8 cellular contexts compared by ENCODE assay signal in genomic region chr12:6423267-6424007, GRCh38. TPM values are rescaled to one million over a fixed set of nuclear protein-coding genes. Genes with fewer than 3 reads are reported as not detected.
A peak's percentile ranks its signal among the peaks of the same experiment; 100 is the strongest.
DNase-seq lines count a peak whose midpoint lies in the region; ATAC-seq, FAIRE-seq and TF ChIP-seq lines count a peak whose summit lies in the region.

No MANE protein-coding gene starts in this region.

- TF ChIP-seq POLR2A in HepG2 (IDR thresholded peaks at IDR 0.05; ENCODE audit: insufficient read depth in 1 of 2, low read depth in 2 of 2, low read length in 2 of 2), result no peak

- H3K79me2 ChIP-seq in HepG2 (ENCODE audit: insufficient read depth, low read length), result no peaks in the 10 kb centered on the region

- no peaks in the 10 kb centered on the region for H3K9me3 Mint-ChIP-seq in activated CD4-positive, alpha-beta T cell treated with anti-CD3 and anti-CD28 coated beads, Interleukin-2, amount 10 ng/mL, durations not matched to agents 24 days and 14 days

- peak overlapping the region in 1 of 3 experiments; percentile 12; a peak in 1 of 6 replicates for H3K4me3 ChIP-seq in HepG2 (replicated peaks in 1 of 3; ENCODE audit: insufficient read depth in 1 of 3, low read depth in 2 of 3, low read length in 3 of 3)

- ATAC-seq in HepG2 (peak; percentile 92), GM19397 (IDR thresholded peaks at IDR 0.05; ENCODE audit: unreplicated experiment) (no peak)

- H3K27ac Mint-ChIP-seq in activated CD4-positive, alpha-beta T cell treated with anti-CD3 and anti-CD28 coated beads, Interleukin-2, amount 10 ng/mL, durations not matched to agents 24 days and 14 days, result peak overlapping the region; percentile 84

- H3K27ac ChIP-seq in HepG2 (ENCODE audit: extremely low read length, insufficient read depth, low read length), result no peak overlapping the region

- peaks cover 63% of the 10 kb centered on the region for H3K4me1 ChIP-seq in HepG2 (ENCODE audit: insufficient read depth, low read length)

- TF ChIP-seq EP300 in HepG2 (IDR thresholded peaks at IDR 0.05; ENCODE audit: low read depth in 2 of 2, low read length in 2 of 2) (no peak), HepG2 (CRISPR knock-in tag; IDR thresholded peaks at IDR 0.05; ENCODE audit: borderline replicate concordance) (no peak)

- intact Hi-C loops in activated CD4-positive, alpha-beta T cell treated with anti-CD3 and anti-CD28 coated beads, Interleukin-2, amount 10 ng/mL, durations not matched to agents 24 days and 14 days (cut with micrococcal nuclease), result loop anchor here (1.0 kb wide), 6 partner anchors 42 to 133 kb away; partner anchors contain the start of genes GAPDH, IFFO1, MRPL51 and VAMP1
- intact Hi-C loops in HepG2 (cut with micrococcal nuclease; ENCODE audit: unreplicated experiment), result loop anchor here (1.0 to 5.0 kb wide), 6 partner anchors 42 to 134 kb away; partner anchors contain the start of genes IFFO1 and NCAPD2

- H3K9me3 ChIP-seq in HepG2 (ENCODE audit: low read length), result no peaks in the 10 kb centered on the region

- peak; percentile 91 for FAIRE-seq in HepG2 (lab: Jason Lieb, UNC)

- peak; percentile 95 for TF ChIP-seq CTCF in HepG2 (CRISPR knock-in tag; IDR thresholded peaks at IDR 0.05)

- POLR2A ChIA-PET in HepG2 (lab: Yijun Ruan, JAX), result interaction anchor here (1.0 to 4.2 kb wide), 6 partner anchors 28 to 112 kb away, joined by 4 to 20 read pairs (median 8); partner anchors contain the start of genes GAPDH, LTBR, TAPBPL and VAMP1

- H3K9ac ChIP-seq in HepG2 (ENCODE audit: insufficient read depth, low read depth, low read length), result no peak overlapping the region

- TF ChIP-seq RAD21 in HepG2 (CRISPR knock-in tag; IDR thresholded peaks at IDR 0.05), result peak; percentile 84

- H3K4me3 Mint-ChIP-seq in activated CD4-positive, alpha-beta T cell treated with anti-CD3 and anti-CD28 coated beads, Interleukin-2, amount 10 ng/mL, durations not matched to agents 24 days and 14 days, result peak overlapping the region; percentile 17

- peaks cover 40% of the 10 kb centered on the region for H3K4me1 Mint-ChIP-seq in activated CD4-positive, alpha-beta T cell treated with anti-CD3 and anti-CD28 coated beads, Interleukin-2, amount 10 ng/mL, durations not matched to agents 24 days and 14 days

- WGBS in HepG2 (ENCODE audit: low lambda C conversion rate), result 1% methylated on average over 5 of the region's 9 CpGs

- no peaks in the 10 kb centered on the region for H3K36me3 ChIP-seq in HepG2 (replicated peaks in 1 of 2; ENCODE audit: control insufficient read depth in 1 of 2, insufficient read depth in 2 of 2, low read length in 2 of 2)

- in situ Hi-C loops in HepG2 (cut with HindIII; ENCODE audit: extremely low pct_ligation_motif_present, low pct_unique_long_range_greater_than_20kb), result loop anchor here (5.0 to 10.0 kb wide), 2 partner anchors 39 to 111 kb away; partner anchors contain the start of gene GAPDH

- H2AFZ ChIP-seq in HepG2 (ENCODE audit: low read length), result peak overlapping the region; percentile 88

- H3K4me2 ChIP-seq in HepG2 (ENCODE audit: low read depth, low read length), result peak overlapping the region; percentile 62

- DNase-seq in GM04504 (ENCODE audit: low read depth) (peak; percentile 87), HS-27A (ENCODE audit: low read depth) (peak; percentile 89), NCI-H774 (lab: John Stamatoyannopoulos, UW) (peak; percentile 93), dedifferentiated amniotic fluid mesenchymal stem cell (ENCODE audit: extremely low spot score) (peak; percentile 94), HepG2 (ENCODE audit: low spot score) (peak; percentile 81)
- DNase-seq in activated CD4-positive, alpha-beta T cell treated with anti-CD3 and anti-CD28 coated beads, Interleukin-2, amount 10 ng/mL, durations not matched to agents 24 days and 14 days, result peak; percentile 93
- DNase-seq in stimulated activated CD4-positive, alpha-beta T cell treated with anti-CD3 and anti-CD28 coated beads, TNF-alpha, amount 100 ng/mL, for 4 hours (ENCODE audit: low read depth in 3 of 3), result peak in 2 of 3 experiments; percentile 50 to 63

- no peaks in the 10 kb centered on the region for H4K20me1 ChIP-seq in HepG2 (ENCODE audit: insufficient read depth, low read length)

- BruUV-seq in HepG2 (replicated peaks; lab: Mats Ljungman, UMichigan), result no TSS peak

- CTCF ChIA-PET in HepG2 (lab: Yijun Ruan, JAX; ENCODE audit: low intra/inter-chr PET ratio, low total read pairs), result interaction anchor here (1.2 to 2.6 kb wide), 4 partner anchors 42 to 131 kb away, joined by 3 to 29 read pairs (median 4); no protein-coding TSS in a partner anchor

- no peaks in the 10 kb centered on the region for H3K36me3 Mint-ChIP-seq in activated CD4-positive, alpha-beta T cell treated with anti-CD3 and anti-CD28 coated beads, Interleukin-2, amount 10 ng/mL, durations not matched to agents 24 days and 14 days (ENCODE audit: low read depth)

- H3K27me3 Mint-ChIP-seq in activated CD4-positive, alpha-beta T cell treated with anti-CD3 and anti-CD28 coated beads, Interleukin-2, amount 10 ng/mL, durations not matched to agents 24 days and 14 days, result no peaks in the 10 kb centered on the region

- H3K27me3 ChIP-seq in HepG2 (ENCODE audit: control insufficient read depth in 1 of 2, insufficient read depth in 2 of 2, low read length in 2 of 2), result peaks cover 2 to 12% of the 10 kb centered on the region in 2 experiments; a peak in 2 of 5 replicates

RNA-seq across cellular contexts. Expression of gene CD27, which starts 21.3 kb away (rescaled TPM):
- 74.0 and 77.7 TPM in 2 replicates for total RNA-seq in activated CD4-positive, alpha-beta T cell treated with anti-CD3 and anti-CD28 coated beads, Interleukin-2, amount 10 ng/mL, durations not matched to agents 24 days and 14 days
- total RNA-seq in HepG2 (2016; rRNA removed; fragmentation: Illumina TruSeq; extraction: Trizol), result not detected in 2 replicates
- not detected in 2 replicates for total RNA-seq in HepG2 (2016; cell fraction: cytosol; rRNA removed; fragmentation: Illumina TruSeq; extraction: Trizol; ENCODE audit: low read depth)
- total RNA-seq in HepG2 (2016; cell fraction: insoluble cytoplasmic fraction; rRNA removed; fragmentation: Illumina TruSeq; extraction: Trizol), result not detected in 2 replicates
- total RNA-seq in HepG2 (2016; cell fraction: membrane; rRNA removed; fragmentation: Illumina TruSeq; extraction: Trizol), result not detected in 2 replicates
- not detected in 2 replicates for total RNA-seq in HepG2 (2016; cell fraction: nucleus; rRNA removed; fragmentation: Illumina TruSeq; extraction: Trizol)
- 0.12 and 0.18 TPM in 2 replicates for polyA plus RNA-seq in HepG2 (2011; rRNA removed)
- 0.05 and 0.15 TPM in 2 replicates for polyA plus RNA-seq in HepG2 (2011; cell fraction: cytosol; rRNA removed)
- polyA plus RNA-seq in HepG2 (2011; cell fraction: nucleus; rRNA removed), result not detected in 2 replicates
- polyA plus RNA-seq in HepG2 (2012), result 0.17 TPM in 1 of 2 replicates, not detected in the other
- polyA plus RNA-seq in HepG2 (2016; cell fraction: cytosol; fragmentation: Illumina TruSeq; extraction: Trizol; ENCODE audit: low read depth), result not detected in 2 replicates
- not detected in 2 replicates for polyA plus RNA-seq in HepG2 (2016; cell fraction: insoluble cytoplasmic fraction; fragmentation: Illumina TruSeq; extraction: Trizol; ENCODE audit: low read depth)
- not detected in 2 replicates for polyA plus RNA-seq in HepG2 (2016; cell fraction: membrane; fragmentation: Illumina TruSeq; extraction: Trizol; ENCODE audit: low read depth)
- polyA plus RNA-seq in HepG2 (2016; cell fraction: nucleus; fragmentation: Illumina TruSeq; extraction: Trizol; ENCODE audit: insufficient read depth, low read depth), result not detected in 2 replicates
- polyA minus RNA-seq in HepG2 (2011; rRNA and poly(A)+ RNA removed; ENCODE audit: low replicate concordance), result 0.18 and 0.23 TPM in 2 replicates
- not detected in 2 replicates for polyA minus RNA-seq in HepG2 (2011; cell fraction: cytosol; rRNA and poly(A)+ RNA removed)
- not detected in 2 replicates for polyA minus RNA-seq in HepG2 (2011; cell fraction: nucleus; rRNA and poly(A)+ RNA removed)

RNA-seq across cellular contexts. Expression of gene TAPBPL, which starts 28.4 kb away (rescaled TPM):
- total RNA-seq in activated CD4-positive, alpha-beta T cell treated with anti-CD3 and anti-CD28 coated beads, Interleukin-2, amount 10 ng/mL, durations not matched to agents 24 days and 14 days, result 31.9 and 33.0 TPM in 2 replicates
- total RNA-seq in HepG2 (2016; rRNA removed; fragmentation: Illumina TruSeq; extraction: Trizol), result 3.2 and 10.0 TPM in 2 replicates
- total RNA-seq in HepG2 (2016; cell fraction: cytosol; rRNA removed; fragmentation: Illumina TruSeq; extraction: Trizol; ENCODE audit: low read depth), result 1.6 and 1.7 TPM in 2 replicates
- total RNA-seq in HepG2 (2016; cell fraction: insoluble cytoplasmic fraction; rRNA removed; fragmentation: Illumina TruSeq; extraction: Trizol), result 3.4 and 9.9 TPM in 2 replicates
- total RNA-seq in HepG2 (2016; cell fraction: membrane; rRNA removed; fragmentation: Illumina TruSeq; extraction: Trizol), result 1.8 and 2.5 TPM in 2 replicates
- 9.2 and 10.0 TPM in 2 replicates for total RNA-seq in HepG2 (2016; cell fraction: nucleus; rRNA removed; fragmentation: Illumina TruSeq; extraction: Trizol)
- polyA plus RNA-seq in HepG2 (2011; rRNA removed), result 14.0 and 14.5 TPM in 2 replicates
- 10.0 and 15.1 TPM in 2 replicates for polyA plus RNA-seq in HepG2 (2011; cell fraction: cytosol; rRNA removed)
- 23.3 and 24.2 TPM in 2 replicates for polyA plus RNA-seq in HepG2 (2011; cell fraction: nucleus; rRNA removed)
- 4.2 and 4.3 TPM in 2 replicates for polyA plus RNA-seq in HepG2 (2012)
- 1.7 TPM in 2 replicates for polyA plus RNA-seq in HepG2 (2016; cell fraction: cytosol; fragmentation: Illumina TruSeq; extraction: Trizol; ENCODE audit: low read depth)
- 3.3 and 4.4 TPM in 2 replicates for polyA plus RNA-seq in HepG2 (2016; cell fraction: insoluble cytoplasmic fraction; fragmentation: Illumina TruSeq; extraction: Trizol; ENCODE audit: low read depth)
- polyA plus RNA-seq in HepG2 (2016; cell fraction: membrane; fragmentation: Illumina TruSeq; extraction: Trizol; ENCODE audit: low read depth), result 2.9 and 3.9 TPM in 2 replicates
- polyA plus RNA-seq in HepG2 (2016; cell fraction: nucleus; fragmentation: Illumina TruSeq; extraction: Trizol; ENCODE audit: insufficient read depth, low read depth), result 12.3 and 14.0 TPM in 2 replicates
- polyA minus RNA-seq in HepG2 (2011; rRNA and poly(A)+ RNA removed; ENCODE audit: low replicate concordance), result 0.84 and 17.6 TPM in 2 replicates
- 3.3 and 3.5 TPM in 2 replicates for polyA minus RNA-seq in HepG2 (2011; cell fraction: cytosol; rRNA and poly(A)+ RNA removed)
- polyA minus RNA-seq in HepG2 (2011; cell fraction: nucleus; rRNA and poly(A)+ RNA removed), result 14.5 and 16.5 TPM in 2 replicates

RNA-seq across cellular contexts. Expression of gene LTBR, which starts 39.5 kb away (rescaled TPM):
- 1.7 and 2.1 TPM in 2 replicates for total RNA-seq in activated CD4-positive, alpha-beta T cell treated with anti-CD3 and anti-CD28 coated beads, Interleukin-2, amount 10 ng/mL, durations not matched to agents 24 days and 14 days
- total RNA-seq in HepG2 (2016; rRNA removed; fragmentation: Illumina TruSeq; extraction: Trizol), result 12.1 and 34.8 TPM in 2 replicates
- 24.4 and 24.5 TPM in 2 replicates for total RNA-seq in HepG2 (2016; cell fraction: cytosol; rRNA removed; fragmentation: Illumina TruSeq; extraction: Trizol; ENCODE audit: low read depth)
- total RNA-seq in HepG2 (2016; cell fraction: insoluble cytoplasmic fraction; rRNA removed; fragmentation: Illumina TruSeq; extraction: Trizol), result 11.6 and 40.0 TPM in 2 replicates
- total RNA-seq in HepG2 (2016; cell fraction: membrane; rRNA removed; fragmentation: Illumina TruSeq; extraction: Trizol), result 34.7 and 35.3 TPM in 2 replicates
- 39.7 and 43.6 TPM in 2 replicates for total RNA-seq in HepG2 (2016; cell fraction: nucleus; rRNA removed; fragmentation: Illumina TruSeq; extraction: Trizol)
- polyA plus RNA-seq in HepG2 (2011; rRNA removed), result 31.4 and 39.0 TPM in 2 replicates
- polyA plus RNA-seq in HepG2 (2011; cell fraction: cytosol; rRNA removed), result 23.7 and 29.3 TPM in 2 replicates
- 82.9 and 92.1 TPM in 2 replicates for polyA plus RNA-seq in HepG2 (2011; cell fraction: nucleus; rRNA removed)
- 25.8 and 37.8 TPM in 2 replicates for polyA plus RNA-seq in HepG2 (2012)
- 19.3 and 21.0 TPM in 2 replicates for polyA plus RNA-seq in HepG2 (2016; cell fraction: cytosol; fragmentation: Illumina TruSeq; extraction: Trizol; ENCODE audit: low read depth)
- 16.0 and 16.4 TPM in 2 replicates for polyA plus RNA-seq in HepG2 (2016; cell fraction: insoluble cytoplasmic fraction; fragmentation: Illumina TruSeq; extraction: Trizol; ENCODE audit: low read depth)
- 27.4 and 28.3 TPM in 2 replicates for polyA plus RNA-seq in HepG2 (2016; cell fraction: membrane; fragmentation: Illumina TruSeq; extraction: Trizol; ENCODE audit: low read depth)
- 117 and 123 TPM in 2 replicates for polyA plus RNA-seq in HepG2 (2016; cell fraction: nucleus; fragmentation: Illumina TruSeq; extraction: Trizol; ENCODE audit: insufficient read depth, low read depth)
- 16.2 and 29.7 TPM in 2 replicates for polyA minus RNA-seq in HepG2 (2011; rRNA and poly(A)+ RNA removed; ENCODE audit: low replicate concordance)
- 11.5 and 14.0 TPM in 2 replicates for polyA minus RNA-seq in HepG2 (2011; cell fraction: cytosol; rRNA and poly(A)+ RNA removed)
- 22.4 and 34.2 TPM in 2 replicates for polyA minus RNA-seq in HepG2 (2011; cell fraction: nucleus; rRNA and poly(A)+ RNA removed)

RNA-seq across cellular contexts. Expression of gene VAMP1, which starts 47.0 kb away (rescaled TPM):
- total RNA-seq in activated CD4-positive, alpha-beta T cell treated with anti-CD3 and anti-CD28 coated beads, Interleukin-2, amount 10 ng/mL, durations not matched to agents 24 days and 14 days, result 50.0 and 51.2 TPM in 2 replicates
- total RNA-seq in HepG2 (2016; rRNA removed; fragmentation: Illumina TruSeq; extraction: Trizol), result 0.45 and 2.5 TPM in 2 replicates
- 0.81 TPM in 1 of 2 replicates, not detected in the other for total RNA-seq in HepG2 (2016; cell fraction: cytosol; rRNA removed; fragmentation: Illumina TruSeq; extraction: Trizol; ENCODE audit: low read depth)
- 0.97 and 3.1 TPM in 2 replicates for total RNA-seq in HepG2 (2016; cell fraction: insoluble cytoplasmic fraction; rRNA removed; fragmentation: Illumina TruSeq; extraction: Trizol)
- 0.59 and 0.68 TPM in 2 replicates for total RNA-seq in HepG2 (2016; cell fraction: membrane; rRNA removed; fragmentation: Illumina TruSeq; extraction: Trizol)
- total RNA-seq in HepG2 (2016; cell fraction: nucleus; rRNA removed; fragmentation: Illumina TruSeq; extraction: Trizol), result 5.5 and 5.9 TPM in 2 replicates
- polyA plus RNA-seq in HepG2 (2011; rRNA removed), result 7.4 and 8.0 TPM in 2 replicates
- 2.5 and 2.8 TPM in 2 replicates for polyA plus RNA-seq in HepG2 (2011; cell fraction: cytosol; rRNA removed)
- 25.6 and 29.4 TPM in 2 replicates for polyA plus RNA-seq in HepG2 (2011; cell fraction: nucleus; rRNA removed)
- polyA plus RNA-seq in HepG2 (2012), result 3.2 and 3.5 TPM in 2 replicates
- polyA plus RNA-seq in HepG2 (2016; cell fraction: cytosol; fragmentation: Illumina TruSeq; extraction: Trizol; ENCODE audit: low read depth), result 0.18 and 0.24 TPM in 2 replicates
- polyA plus RNA-seq in HepG2 (2016; cell fraction: insoluble cytoplasmic fraction; fragmentation: Illumina TruSeq; extraction: Trizol; ENCODE audit: low read depth), result 1.4 and 2.2 TPM in 2 replicates
- 0.49 and 0.91 TPM in 2 replicates for polyA plus RNA-seq in HepG2 (2016; cell fraction: membrane; fragmentation: Illumina TruSeq; extraction: Trizol; ENCODE audit: low read depth)
- polyA plus RNA-seq in HepG2 (2016; cell fraction: nucleus; fragmentation: Illumina TruSeq; extraction: Trizol; ENCODE audit: insufficient read depth, low read depth), result 12.1 and 15.4 TPM in 2 replicates
- polyA minus RNA-seq in HepG2 (2011; rRNA and poly(A)+ RNA removed; ENCODE audit: low replicate concordance), result 5.9 and 16.5 TPM in 2 replicates
- polyA minus RNA-seq in HepG2 (2011; cell fraction: cytosol; rRNA and poly(A)+ RNA removed), result 0.99 and 1.8 TPM in 2 replicates
- polyA minus RNA-seq in HepG2 (2011; cell fraction: nucleus; rRNA and poly(A)+ RNA removed), result 9.4 and 13.9 TPM in 2 replicates

RNA-seq across cellular contexts. Expression of gene SCNN1A, which starts 48.1 kb away (rescaled TPM):
- total RNA-seq in activated CD4-positive, alpha-beta T cell treated with anti-CD3 and anti-CD28 coated beads, Interleukin-2, amount 10 ng/mL, durations not matched to agents 24 days and 14 days, result not detected in 2 replicates
- total RNA-seq in HepG2 (2016; rRNA removed; fragmentation: Illumina TruSeq; extraction: Trizol), result 0.63 and 1.5 TPM in 2 replicates
- total RNA-seq in HepG2 (2016; cell fraction: cytosol; rRNA removed; fragmentation: Illumina TruSeq; extraction: Trizol; ENCODE audit: low read depth), result 0.71 and 1.2 TPM in 2 replicates
- 0.71 and 1.6 TPM in 2 replicates for total RNA-seq in HepG2 (2016; cell fraction: insoluble cytoplasmic fraction; rRNA removed; fragmentation: Illumina TruSeq; extraction: Trizol)
- 0.72 and 0.87 TPM in 2 replicates for total RNA-seq in HepG2 (2016; cell fraction: membrane; rRNA removed; fragmentation: Illumina TruSeq; extraction: Trizol)
- total RNA-seq in HepG2 (2016; cell fraction: nucleus; rRNA removed; fragmentation: Illumina TruSeq; extraction: Trizol), result 1.8 and 5.0 TPM in 2 replicates
- 14.6 and 32.8 TPM in 2 replicates for polyA plus RNA-seq in HepG2 (2011; rRNA removed)
- 6.1 and 12.5 TPM in 2 replicates for polyA plus RNA-seq in HepG2 (2011; cell fraction: cytosol; rRNA removed)
- polyA plus RNA-seq in HepG2 (2011; cell fraction: nucleus; rRNA removed), result 24.9 and 39.4 TPM in 2 replicates
- polyA plus RNA-seq in HepG2 (2012), result 17.5 and 19.3 TPM in 2 replicates
- 0.22 and 0.41 TPM in 2 replicates for polyA plus RNA-seq in HepG2 (2016; cell fraction: cytosol; fragmentation: Illumina TruSeq; extraction: Trizol; ENCODE audit: low read depth)
- 1.0 and 1.6 TPM in 2 replicates for polyA plus RNA-seq in HepG2 (2016; cell fraction: insoluble cytoplasmic fraction; fragmentation: Illumina TruSeq; extraction: Trizol; ENCODE audit: low read depth)
- polyA plus RNA-seq in HepG2 (2016; cell fraction: membrane; fragmentation: Illumina TruSeq; extraction: Trizol; ENCODE audit: low read depth), result 0.66 and 1.1 TPM in 2 replicates
- polyA plus RNA-seq in HepG2 (2016; cell fraction: nucleus; fragmentation: Illumina TruSeq; extraction: Trizol; ENCODE audit: insufficient read depth, low read depth), result 4.0 and 5.1 TPM in 2 replicates
- 9.5 and 30.0 TPM in 2 replicates for polyA minus RNA-seq in HepG2 (2011; rRNA and poly(A)+ RNA removed; ENCODE audit: low replicate concordance)
- polyA minus RNA-seq in HepG2 (2011; cell fraction: cytosol; rRNA and poly(A)+ RNA removed), result 5.9 and 14.3 TPM in 2 replicates
- 10.9 and 24.2 TPM in 2 replicates for polyA minus RNA-seq in HepG2 (2011; cell fraction: nucleus; rRNA and poly(A)+ RNA removed)

Comparison
In these comparisons a context has a peak if more than half of its experiments do, and no peak if none do; other contexts are left out.
1. RNA of gene CD27, which starts 21.3 kb away (total RNA-seq): 74.0 to 77.7 TPM in activated CD4-positive, alpha-beta T cell treated with anti-CD3 and anti-CD28 coated beads, Interleukin-2, amount 10 ng/mL, durations not matched to agents 24 days and 14 days; not detected in HepG2; every median in the first group is over 10 times any median in the second.
2. Peak in every context shown above with its lines, with median percentiles within 50 percentile points of each other: DNase-seq.